In genomic region chr3:186259612-186260383, GRCh38 we compare ENCODE assay signal across 8 cellular contexts.
DNase-seq lines count a peak whose midpoint lies in the region; ATAC-seq and TF ChIP-seq lines count a peak whose summit lies in the region.

No MANE protein-coding gene starts in this region.

- H3K27me3 ChIP-seq in dorsolateral prefrontal cortex, result no peaks in the 10 kb centered on the region

- ATAC-seq in HG03064 (IDR thresholded peaks at IDR 0.05; ENCODE audit: low read depth, unreplicated experiment), result peak; percentile 57

- H3K27ac ChIP-seq in 22Rv1 (no peak overlapping the region), dorsolateral prefrontal cortex (no peak overlapping the region)

- TF ChIP-seq CTCF in 22Rv1 (IDR thresholded peaks at IDR 0.05) (peak; percentile 98), GM12875 (IDR thresholded peaks at IDR 0.05; ENCODE audit: borderline replicate concordance, insufficient read depth, low read depth, low read length) (peak; percentile 98), dorsolateral prefrontal cortex (IDR thresholded peaks at IDR 0.05 in 54 of 56, conservative IDR thresholded peaks at IDR 0.05 in 2 of 56; ENCODE audit: low read depth in 1 of 56, partially characterized antibody in 56 of 56) (peak; percentile 35 to 87 (median 71))

- intact Hi-C loops in dorsolateral prefrontal cortex (cut with DNase I), result loop anchor here (1.0 to 5.0 kb wide), 2 partner anchors 278 to 282 kb away; no protein-coding TSS in a partner anchor

- H3K4me3 ChIP-seq in GM12875 (ENCODE audit: low read depth, low read length) (no peak overlapping the region), dorsolateral prefrontal cortex (no peak overlapping the region)

- DNase-seq in NCI-H510A (lab: John Stamatoyannopoulos, UW), result peak; percentile 75
- DNase-seq in activated CD4-positive, alpha-beta T cell treated with anti-CD3 and anti-CD28 coated beads, Interleukin-2, amount 50 U/mL, for 4 hours, result peak; percentile 45 to 55
- peak in 8 of 10 donors; percentile 35 to 81 (median 52) for DNase-seq in dorsolateral prefrontal cortex
- DNase-seq in lung microvascular endothelial cell (ENCODE audit: low read depth in 2 of 2), result peak; percentile 70 to 79
- peak; percentile 24 to 27 for DNase-seq in stimulated activated CD8-positive, alpha-beta memory T cell treated with anti-CD3 and anti-CD28 coated beads, Interleukin-15, amount 100 ng/mL, for 4 hours (ENCODE audit: low read depth in 2 of 2)
